ENCODE assay signal across 1 cellular context in the genomic region with DNA sequence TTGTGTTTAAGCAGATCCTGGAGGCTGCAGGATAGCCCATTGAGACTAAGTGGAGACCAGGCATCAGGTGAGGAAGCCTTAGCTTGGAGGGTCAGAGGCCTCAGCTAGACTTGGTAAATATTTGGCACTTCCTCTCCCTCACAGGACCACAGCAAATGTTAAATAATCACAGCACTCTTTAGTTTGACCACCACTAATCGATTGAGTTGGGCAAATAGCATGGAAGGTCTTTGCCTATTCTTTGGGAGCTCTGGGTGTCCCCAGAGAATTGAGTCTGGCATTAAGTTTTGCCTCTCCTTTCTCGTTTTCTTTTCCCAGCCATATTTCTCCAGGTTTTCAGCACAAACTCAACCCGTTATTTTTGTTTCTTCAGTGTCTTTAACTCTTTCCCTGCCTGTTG.
A peak's percentile ranks its signal among the peaks of the same experiment; 100 is the strongest.
TF ChIP-seq lines count a peak whose summit lies in the region.

No MANE protein-coding gene starts in this region.

TF ChIP-seq in HepG2, 621 proteins besides CTCF, POLR2A, EP300 and RAD21 (continued from another document and continues in another):
- TF ChIP-seq, protein P1, sequence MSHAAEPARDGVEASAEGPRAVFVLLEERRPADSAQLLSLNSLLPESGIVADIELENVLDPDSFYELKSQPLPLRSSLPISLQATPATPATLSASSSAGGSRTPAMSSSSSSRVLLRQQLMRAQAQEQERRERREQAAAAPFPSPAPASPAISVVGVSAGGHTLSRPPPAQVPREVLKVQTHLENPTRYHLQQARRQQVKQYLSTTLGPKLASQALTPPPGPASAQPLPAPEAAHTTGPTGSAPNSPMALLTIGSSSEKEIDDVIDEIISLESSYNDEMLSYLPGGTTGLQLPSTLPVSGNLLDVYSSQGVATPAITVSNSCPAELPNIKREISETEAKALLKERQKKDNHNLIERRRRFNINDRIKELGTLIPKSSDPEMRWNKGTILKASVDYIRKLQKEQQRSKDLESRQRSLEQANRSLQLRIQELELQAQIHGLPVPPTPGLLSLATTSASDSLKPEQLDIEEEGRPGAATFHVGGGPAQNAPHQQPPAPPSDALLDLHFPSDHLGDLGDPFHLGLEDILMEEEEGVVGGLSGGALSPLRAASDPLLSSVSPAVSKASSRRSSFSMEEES (CRISPR knock-in tag; IDR thresholded peaks at IDR 0.05), result peak; percentile 39; the same call in 1 of the 2 replicates
- TF ChIP-seq ATRX (CRISPR knock-in tag; IDR thresholded peaks at IDR 0.05; ENCODE audit: borderline replicate concordance), result no peak
- TF ChIP-seq IKZF4 (CRISPR knock-in tag; IDR thresholded peaks at IDR 0.05; ENCODE audit: borderline replicate concordance, low read depth, not compliant biosample characterization), result no peak
- no peak for TF ChIP-seq ZNF713 (CRISPR knock-in tag; IDR thresholded peaks at IDR 0.05)
- peak; percentile 81 for TF ChIP-seq RXRB (CRISPR knock-in tag; IDR thresholded peaks at IDR 0.05; ENCODE audit: borderline replicate concordance)
- TF ChIP-seq, protein P2, sequence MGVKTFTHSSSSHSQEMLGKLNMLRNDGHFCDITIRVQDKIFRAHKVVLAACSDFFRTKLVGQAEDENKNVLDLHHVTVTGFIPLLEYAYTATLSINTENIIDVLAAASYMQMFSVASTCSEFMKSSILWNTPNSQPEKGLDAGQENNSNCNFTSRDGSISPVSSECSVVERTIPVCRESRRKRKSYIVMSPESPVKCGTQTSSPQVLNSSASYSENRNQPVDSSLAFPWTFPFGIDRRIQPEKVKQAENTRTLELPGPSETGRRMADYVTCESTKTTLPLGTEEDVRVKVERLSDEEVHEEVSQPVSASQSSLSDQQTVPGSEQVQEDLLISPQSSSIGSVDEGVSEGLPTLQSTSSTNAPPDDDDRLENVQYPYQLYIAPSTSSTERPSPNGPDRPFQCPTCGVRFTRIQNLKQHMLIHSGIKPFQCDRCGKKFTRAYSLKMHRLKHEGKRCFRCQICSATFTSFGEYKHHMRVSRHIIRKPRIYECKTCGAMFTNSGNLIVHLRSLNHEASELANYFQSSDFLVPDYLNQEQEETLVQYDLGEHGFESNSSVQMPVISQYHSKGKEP (CRISPR knock-in tag; IDR thresholded peaks at IDR 0.05), result no peak
- TF ChIP-seq PRPF4 (IDR thresholded peaks at IDR 0.05; ENCODE audit: low read depth, low read length, poor library complexity, severe bottlenecking), result no peak
- no peak for TF ChIP-seq ZFY (CRISPR knock-in tag; IDR thresholded peaks at IDR 0.05)
- TF ChIP-seq SMAD9 (CRISPR knock-in tag; IDR thresholded peaks at IDR 0.05), result no peak
- TF ChIP-seq ZBTB7B (CRISPR knock-in tag; IDR thresholded peaks at IDR 0.05), result peak; percentile 76; the same call in 1 of the 2 replicates
- TF ChIP-seq GATAD2A (CRISPR knock-in tag; IDR thresholded peaks at IDR 0.05), result peak; percentile 86
- TF ChIP-seq ZBTB38 (CRISPR knock-in tag; IDR thresholded peaks at IDR 0.05), result no peak
- TF ChIP-seq, protein P3, sequence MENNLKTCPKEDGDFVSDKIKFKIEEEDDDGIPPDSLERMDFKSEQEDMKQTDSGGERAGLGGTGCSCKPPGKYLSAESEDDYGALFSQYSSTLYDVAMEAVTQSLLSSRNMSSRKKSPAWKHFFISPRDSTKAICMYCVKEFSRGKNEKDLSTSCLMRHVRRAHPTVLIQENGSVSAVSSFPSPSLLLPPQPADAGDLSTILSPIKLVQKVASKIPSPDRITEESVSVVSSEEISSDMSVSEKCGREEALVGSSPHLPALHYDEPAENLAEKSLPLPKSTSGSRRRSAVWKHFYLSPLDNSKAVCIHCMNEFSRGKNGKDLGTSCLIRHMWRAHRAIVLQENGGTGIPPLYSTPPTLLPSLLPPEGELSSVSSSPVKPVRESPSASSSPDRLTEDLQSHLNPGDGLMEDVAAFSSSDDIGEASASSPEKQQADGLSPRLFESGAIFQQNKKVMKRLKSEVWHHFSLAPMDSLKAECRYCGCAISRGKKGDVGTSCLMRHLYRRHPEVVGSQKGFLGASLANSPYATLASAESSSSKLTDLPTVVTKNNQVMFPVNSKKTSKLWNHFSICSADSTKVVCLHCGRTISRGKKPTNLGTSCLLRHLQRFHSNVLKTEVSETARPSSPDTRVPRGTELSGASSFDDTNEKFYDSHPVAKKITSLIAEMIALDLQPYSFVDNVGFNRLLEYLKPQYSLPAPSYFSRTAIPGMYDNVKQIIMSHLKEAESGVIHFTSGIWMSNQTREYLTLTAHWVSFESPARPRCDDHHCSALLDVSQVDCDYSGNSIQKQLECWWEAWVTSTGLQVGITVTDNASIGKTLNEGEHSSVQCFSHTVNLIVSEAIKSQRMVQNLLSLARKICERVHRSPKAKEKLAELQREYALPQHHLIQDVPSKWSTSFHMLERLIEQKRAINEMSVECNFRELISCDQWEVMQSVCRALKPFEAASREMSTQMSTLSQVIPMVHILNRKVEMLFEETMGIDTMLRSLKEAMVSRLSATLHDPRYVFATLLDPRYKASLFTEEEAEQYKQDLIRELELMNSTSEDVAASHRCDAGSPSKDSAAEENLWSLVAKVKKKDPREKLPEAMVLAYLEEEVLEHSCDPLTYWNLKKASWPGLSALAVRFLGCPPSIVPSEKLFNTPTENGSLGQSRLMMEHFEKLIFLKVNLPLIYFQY (CRISPR knock-in tag; IDR thresholded peaks at IDR 0.05; ENCODE audit: borderline replicate concordance), result no peak
- TF ChIP-seq REXO4 (CRISPR knock-in tag; IDR thresholded peaks at IDR 0.05; ENCODE audit: borderline replicate concordance), result no peak
- TF ChIP-seq ZNF607 (CRISPR knock-in tag; IDR thresholded peaks at IDR 0.05; ENCODE audit: borderline replicate concordance), result no peak
- peak; percentile 45; the same call in 1 of the 2 replicates for TF ChIP-seq HMG20A (CRISPR knock-in tag; IDR thresholded peaks at IDR 0.05; ENCODE audit: borderline replicate concordance)
- TF ChIP-seq, protein P4, sequence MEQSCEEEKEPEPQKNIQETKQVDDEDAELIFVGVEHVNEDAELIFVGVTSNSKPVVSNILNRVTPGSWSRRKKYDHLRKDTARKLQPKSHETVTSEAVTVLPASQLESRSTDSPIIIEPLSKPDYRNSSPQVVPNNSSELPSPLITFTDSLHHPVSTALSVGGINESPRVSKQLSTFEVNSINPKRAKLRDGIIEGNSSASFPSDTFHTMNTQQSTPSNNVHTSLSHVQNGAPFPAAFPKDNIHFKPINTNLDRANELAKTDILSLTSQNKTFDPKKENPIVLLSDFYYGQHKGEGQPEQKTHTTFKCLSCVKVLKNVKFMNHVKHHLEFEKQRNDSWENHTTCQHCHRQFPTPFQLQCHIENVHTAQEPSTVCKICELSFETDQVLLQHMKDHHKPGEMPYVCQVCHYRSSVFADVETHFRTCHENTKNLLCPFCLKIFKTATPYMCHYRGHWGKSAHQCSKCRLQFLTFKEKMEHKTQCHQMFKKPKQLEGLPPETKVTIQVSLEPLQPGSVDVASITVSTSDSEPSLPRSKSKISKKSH (CRISPR knock-in tag; IDR thresholded peaks at IDR 0.05; ENCODE audit: borderline replicate concordance), result no peak
- TF ChIP-seq ZSCAN21 (CRISPR knock-in tag; IDR thresholded peaks at IDR 0.05; ENCODE audit: borderline replicate concordance), result no peak
- TF ChIP-seq FOXP1 (IDR thresholded peaks at IDR 0.05), result no peak
- TF ChIP-seq FOXP1 (CRISPR knock-in tag; IDR thresholded peaks at IDR 0.05), result peak; percentile 69; the same call in 1 of the 2 replicates
- TF ChIP-seq ZNF644 (CRISPR knock-in tag; IDR thresholded peaks at IDR 0.05; ENCODE audit: low read depth), result 0 out of 2 replicates have a peak, but pooled peaks have one; percentile 45
- no peak for TF ChIP-seq NPAS2 (CRISPR knock-in tag; IDR thresholded peaks at IDR 0.05; ENCODE audit: borderline replicate concordance)
- TF ChIP-seq, protein P5, sequence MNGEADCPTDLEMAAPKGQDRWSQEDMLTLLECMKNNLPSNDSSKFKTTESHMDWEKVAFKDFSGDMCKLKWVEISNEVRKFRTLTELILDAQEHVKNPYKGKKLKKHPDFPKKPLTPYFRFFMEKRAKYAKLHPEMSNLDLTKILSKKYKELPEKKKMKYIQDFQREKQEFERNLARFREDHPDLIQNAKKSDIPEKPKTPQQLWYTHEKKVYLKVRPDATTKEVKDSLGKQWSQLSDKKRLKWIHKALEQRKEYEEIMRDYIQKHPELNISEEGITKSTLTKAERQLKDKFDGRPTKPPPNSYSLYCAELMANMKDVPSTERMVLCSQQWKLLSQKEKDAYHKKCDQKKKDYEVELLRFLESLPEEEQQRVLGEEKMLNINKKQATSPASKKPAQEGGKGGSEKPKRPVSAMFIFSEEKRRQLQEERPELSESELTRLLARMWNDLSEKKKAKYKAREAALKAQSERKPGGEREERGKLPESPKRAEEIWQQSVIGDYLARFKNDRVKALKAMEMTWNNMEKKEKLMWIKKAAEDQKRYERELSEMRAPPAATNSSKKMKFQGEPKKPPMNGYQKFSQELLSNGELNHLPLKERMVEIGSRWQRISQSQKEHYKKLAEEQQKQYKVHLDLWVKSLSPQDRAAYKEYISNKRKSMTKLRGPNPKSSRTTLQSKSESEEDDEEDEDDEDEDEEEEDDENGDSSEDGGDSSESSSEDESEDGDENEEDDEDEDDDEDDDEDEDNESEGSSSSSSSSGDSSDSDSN (CRISPR knock-in tag; IDR thresholded peaks at IDR 0.05), result no peak
- TF ChIP-seq HNRNPUL1 (IDR thresholded peaks at IDR 0.05; ENCODE audit: low read depth, low read length), result no peak
- TF ChIP-seq ZNF44 (CRISPR knock-in tag; IDR thresholded peaks at IDR 0.05), result no peak
- no peak for TF ChIP-seq NFYC (CRISPR knock-in tag; IDR thresholded peaks at IDR 0.05)
- TF ChIP-seq, protein P6, sequence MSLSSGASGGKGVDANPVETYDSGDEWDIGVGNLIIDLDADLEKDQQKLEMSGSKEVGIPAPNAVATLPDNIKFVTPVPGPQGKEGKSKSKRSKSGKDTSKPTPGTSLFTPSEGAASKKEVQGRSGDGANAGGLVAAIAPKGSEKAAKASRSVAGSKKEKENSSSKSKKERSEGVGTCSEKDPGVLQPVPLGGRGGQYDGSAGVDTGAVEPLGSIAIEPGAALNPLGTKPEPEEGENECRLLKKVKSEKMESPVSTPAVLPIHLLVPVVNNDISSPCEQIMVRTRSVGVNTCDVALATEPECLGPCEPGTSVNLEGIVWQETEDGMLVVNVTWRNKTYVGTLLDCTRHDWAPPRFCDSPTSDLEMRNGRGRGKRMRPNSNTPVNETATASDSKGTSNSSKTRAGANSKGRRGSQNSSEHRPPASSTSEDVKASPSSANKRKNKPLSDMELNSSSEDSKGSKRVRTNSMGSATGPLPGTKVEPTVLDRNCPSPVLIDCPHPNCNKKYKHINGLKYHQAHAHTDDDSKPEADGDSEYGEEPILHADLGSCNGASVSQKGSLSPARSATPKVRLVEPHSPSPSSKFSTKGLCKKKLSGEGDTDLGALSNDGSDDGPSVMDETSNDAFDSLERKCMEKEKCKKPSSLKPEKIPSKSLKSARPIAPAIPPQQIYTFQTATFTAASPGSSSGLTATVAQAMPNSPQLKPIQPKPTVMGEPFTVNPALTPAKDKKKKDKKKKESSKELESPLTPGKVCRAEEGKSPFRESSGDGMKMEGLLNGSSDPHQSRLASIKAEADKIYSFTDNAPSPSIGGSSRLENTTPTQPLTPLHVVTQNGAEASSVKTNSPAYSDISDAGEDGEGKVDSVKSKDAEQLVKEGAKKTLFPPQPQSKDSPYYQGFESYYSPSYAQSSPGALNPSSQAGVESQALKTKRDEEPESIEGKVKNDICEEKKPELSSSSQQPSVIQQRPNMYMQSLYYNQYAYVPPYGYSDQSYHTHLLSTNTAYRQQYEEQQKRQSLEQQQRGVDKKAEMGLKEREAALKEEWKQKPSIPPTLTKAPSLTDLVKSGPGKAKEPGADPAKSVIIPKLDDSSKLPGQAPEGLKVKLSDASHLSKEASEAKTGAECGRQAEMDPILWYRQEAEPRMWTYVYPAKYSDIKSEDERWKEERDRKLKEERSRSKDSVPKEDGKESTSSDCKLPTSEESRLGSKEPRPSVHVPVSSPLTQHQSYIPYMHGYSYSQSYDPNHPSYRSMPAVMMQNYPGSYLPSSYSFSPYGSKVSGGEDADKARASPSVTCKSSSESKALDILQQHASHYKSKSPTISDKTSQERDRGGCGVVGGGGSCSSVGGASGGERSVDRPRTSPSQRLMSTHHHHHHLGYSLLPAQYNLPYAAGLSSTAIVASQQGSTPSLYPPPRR (CRISPR knock-in tag; IDR thresholded peaks at IDR 0.05; ENCODE audit: borderline replicate concordance), result peak; percentile 80; the same call in 1 of the 2 replicates
- TF ChIP-seq, protein P7, sequence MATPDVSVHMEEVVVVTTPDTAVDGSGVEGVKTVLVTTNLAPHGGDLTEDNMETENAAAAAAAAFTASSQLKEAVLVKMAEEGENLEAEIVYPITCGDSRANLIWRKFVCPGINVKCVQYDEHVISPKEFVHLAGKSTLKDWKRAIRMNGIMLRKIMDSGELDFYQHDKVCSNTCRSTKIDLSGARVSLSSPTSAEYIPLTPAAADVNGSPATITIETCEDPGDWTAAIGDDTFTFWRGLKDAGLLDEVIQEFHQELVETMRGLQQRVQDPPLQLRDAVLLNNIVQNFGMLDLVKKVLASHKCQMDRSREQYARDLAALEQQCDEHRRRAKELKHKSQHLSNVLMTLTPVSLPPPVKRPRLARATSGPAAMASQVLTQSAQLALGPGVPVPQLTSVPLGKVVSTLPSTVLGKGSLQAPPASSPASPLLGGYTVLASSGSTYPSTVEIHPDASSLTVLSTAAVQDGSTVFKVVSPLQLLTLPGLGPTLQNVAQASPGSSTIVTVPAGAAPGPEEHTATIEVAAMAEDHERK (CRISPR knock-in tag; IDR thresholded peaks at IDR 0.05; ENCODE audit: low read depth), result no peak
- no peak for TF ChIP-seq ZBTB3 (CRISPR knock-in tag; IDR thresholded peaks at IDR 0.05; ENCODE audit: borderline replicate concordance, low read depth)
- no peak for TF ChIP-seq ZSCAN29 (CRISPR knock-in tag; conservative IDR thresholded peaks at IDR 0.05)
- TF ChIP-seq, protein P8, sequence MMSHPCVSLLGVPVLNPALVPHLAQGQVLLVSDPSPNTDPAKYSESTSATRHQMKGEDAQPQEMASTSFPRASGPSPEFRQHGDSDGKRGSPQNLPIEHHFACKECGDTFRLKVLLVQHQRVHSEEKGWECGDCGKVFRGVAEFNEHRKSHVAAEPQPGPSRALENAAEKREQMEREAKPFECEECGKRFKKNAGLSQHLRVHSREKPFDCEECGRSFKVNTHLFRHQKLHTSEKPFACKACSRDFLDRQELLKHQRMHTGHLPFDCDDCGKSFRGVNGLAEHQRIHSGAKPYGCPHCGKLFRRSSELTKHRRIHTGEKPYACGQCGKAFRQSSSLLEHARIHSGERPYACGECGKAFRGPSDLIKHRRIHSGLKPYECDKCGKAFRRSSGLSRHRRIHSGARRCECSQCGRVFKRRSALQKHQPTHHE (CRISPR knock-in tag; IDR thresholded peaks at IDR 0.05; ENCODE audit: borderline replicate concordance), result no peak
- TF ChIP-seq HDAC1 (CRISPR knock-in tag; IDR thresholded peaks at IDR 0.05), result peak; percentile 58; the same call in 1 of the 2 replicates
- TF ChIP-seq ZNF12 (CRISPR knock-in tag; IDR thresholded peaks at IDR 0.05), result no peak
- peak; percentile 58 for TF ChIP-seq PPARG (CRISPR knock-in tag; conservative IDR thresholded peaks at IDR 0.05)
- TF ChIP-seq RXRA (CRISPR knock-in tag; IDR thresholded peaks at IDR 0.05), result peak; percentile 32; the same call in 1 of the 2 replicates
- peak; percentile 93 for TF ChIP-seq BCL6 (CRISPR knock-in tag; IDR thresholded peaks at IDR 0.05)
- TF ChIP-seq HHEX (CRISPR knock-in tag; IDR thresholded peaks at IDR 0.05), result peak; percentile 22; the same call in 1 of the 2 replicates
- no peak for TF ChIP-seq ZNF557 (CRISPR knock-in tag; IDR thresholded peaks at IDR 0.05)
- no peak for TF ChIP-seq ZBTB21 (CRISPR knock-in tag; IDR thresholded peaks at IDR 0.05)
- no peak for TF ChIP-seq SCMH1 (CRISPR knock-in tag; IDR thresholded peaks at IDR 0.05; ENCODE audit: borderline replicate concordance)
- TF ChIP-seq PHB2 (IDR thresholded peaks at IDR 0.05; ENCODE audit: partially characterized antibody), result no peak
- TF ChIP-seq MIXL1 (CRISPR knock-in tag; IDR thresholded peaks at IDR 0.05), result 0 out of 2 replicates have a peak, but pooled peaks have one; percentile 36
- peak; percentile 66; the same call in 1 of the 2 replicates for TF ChIP-seq NFIC (IDR thresholded peaks at IDR 0.05; ENCODE audit: low read length)
- TF ChIP-seq IRX3 (CRISPR knock-in tag; IDR thresholded peaks at IDR 0.05; ENCODE audit: borderline replicate concordance, low read depth), result no peak
- TF ChIP-seq ZNF790 (CRISPR knock-in tag; IDR thresholded peaks at IDR 0.05; ENCODE audit: borderline replicate concordance), result no peak
